Comparison of ENCODE assay signal across 8 cellular contexts in the genomic region with DNA sequence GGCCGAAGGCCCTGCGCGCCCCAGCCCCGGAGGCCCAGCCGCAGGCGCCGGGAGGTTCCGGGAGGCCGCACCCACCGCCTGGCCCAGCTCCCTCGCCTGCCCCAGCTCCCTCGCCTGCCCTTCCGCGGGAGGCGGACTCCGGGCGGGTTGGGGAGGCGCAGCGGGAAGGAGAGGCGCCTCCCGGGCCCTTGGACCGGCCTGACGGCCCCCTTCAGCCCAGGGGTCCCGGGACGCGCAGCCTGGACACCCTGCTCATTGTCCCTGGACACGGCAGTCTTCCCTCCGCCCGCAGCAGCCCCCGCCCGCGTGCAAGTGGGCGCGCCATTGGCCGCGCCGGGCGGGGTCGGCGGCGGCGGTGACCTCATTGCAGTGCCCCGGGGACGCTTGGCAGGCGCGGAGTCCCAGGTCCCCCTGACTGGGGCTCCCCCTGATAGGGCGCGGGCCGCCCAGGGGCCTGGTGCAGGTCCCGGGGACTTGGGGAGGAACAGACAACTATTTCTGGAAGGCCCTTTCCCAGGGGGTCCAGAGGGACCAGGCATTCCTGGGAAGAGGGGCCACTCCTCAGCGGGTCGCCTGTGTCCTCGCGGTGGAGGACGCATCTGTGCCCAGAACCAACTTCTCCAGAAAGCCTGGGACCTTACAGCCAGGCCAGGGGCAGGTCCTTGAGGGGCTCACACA. TPM values are rescaled to one million over a fixed set of nuclear protein-coding genes. Genes with fewer than 3 reads are reported as not detected.
DNase-seq lines count a peak whose midpoint lies in the region; ATAC-seq and TF ChIP-seq lines count a peak whose summit lies in the region.

No MANE protein-coding gene starts in this region.

- H3K27me3 Mint-ChIP-seq in dendritic cell treated with granulocyte-macrophage colony-stimulating factor and Interleukin-4, amounts not matched to agents 40 ng/mL and 50 ng/mL, for 4 days = peaks cover 45% of the 10 kb centered on the region

- peak overlapping the region; percentile 58 for H3K27ac Mint-ChIP-seq in dendritic cell treated with granulocyte-macrophage colony-stimulating factor and Interleukin-4, amounts not matched to agents 40 ng/mL and 50 ng/mL, for 4 days

- intact Hi-C loops in dendritic cell treated with granulocyte-macrophage colony-stimulating factor and Interleukin-4, amounts not matched to agents 40 ng/mL and 50 ng/mL, for 4 days (cut with micrococcal nuclease) = no loop called here
- intact Hi-C loops in transverse colon (cut with DNase I; ENCODE audit: low total_unique reads) = no loop called here

- peak overlapping the region; percentile 98 for H3K4me2 ChIP-seq in BLaER1

- TF ChIP-seq CTCF in lung (IDR thresholded peaks at IDR 0.05; ENCODE audit: control extremely low read depth, extremely low read depth) (no peak), transverse colon (IDR thresholded peaks at IDR 0.05) (no peak)

- WGBS in lung, 2 donors = 1% methylated on average over 22 to 55 of the region's 55 CpGs
- 1% methylated on average over 28 of the region's 55 CpGs; no CpG with 5 or more reads in 1 of the 2 donors for WGBS in transverse colon (ENCODE audit: low coverage in 1 of 2), 2 donors

- H3K27ac ChIP-seq in BLaER1 (peak overlapping the region; percentile 74), lung (ENCODE audit: low read depth in 1 of 2, low read length in 1 of 2) (peak overlapping the region; percentile 84 to 95), transverse colon (peak overlapping the region; percentile 88 to 95 (median 92))

- H3K36me3 Mint-ChIP-seq in dendritic cell treated with granulocyte-macrophage colony-stimulating factor and Interleukin-4, amounts not matched to agents 40 ng/mL and 50 ng/mL, for 4 days (ENCODE audit: low read depth) = peaks cover 27% of the 10 kb centered on the region

- TF ChIP-seq POLR2A in transverse colon (IDR thresholded peaks at IDR 0.05) = peak; percentile 79

- in situ Hi-C loops in transverse colon (cut with MboI; ENCODE audit: low pct_ligation_motif_present in 1 of 4, low pct_unique_long_range_greater_than_20kb in 1 of 4, low sequenced_read_pairs in 3 of 4) = no loop called here

- H3K4me3 ChIP-seq in BLaER1 (peak overlapping the region; percentile 79), lung (peak overlapping the region; percentile 70), transverse colon (peak overlapping the region; percentile 54 to 86 (median 62))

- no peaks in the 10 kb centered on the region for H3K9me3 Mint-ChIP-seq in dendritic cell treated with granulocyte-macrophage colony-stimulating factor and Interleukin-4, amounts not matched to agents 40 ng/mL and 50 ng/mL, for 4 days

- H3K9me3 ChIP-seq in BLaER1 (no peaks in the 10 kb centered on the region), lung (ENCODE audit: control insufficient read depth in 2 of 2, insufficient read depth in 1 of 2, low read length in 1 of 2) (no peaks in the 10 kb centered on the region), transverse colon (no peaks in the 10 kb centered on the region)

- TF ChIP-seq EP300 in transverse colon (IDR thresholded peaks at IDR 0.05; ENCODE audit: low read depth) = no peak

- peaks cover 21% of the 10 kb centered on the region for H3K36me3 ChIP-seq in BLaER1
- peaks cover 0 to 22% of the 10 kb centered on the region in 2 donors for H3K36me3 ChIP-seq in lung (ENCODE audit: control insufficient read depth in 2 of 2, insufficient read depth in 2 of 2, low read length in 2 of 2)
- H3K36me3 ChIP-seq in transverse colon = peaks cover 0 to 7% (median 3%) of the 10 kb centered on the region in 4 donors

- H3K4me1 Mint-ChIP-seq in dendritic cell treated with granulocyte-macrophage colony-stimulating factor and Interleukin-4, amounts not matched to agents 40 ng/mL and 50 ng/mL, for 4 days (ENCODE audit: low read depth) = peaks cover 90% of the 10 kb centered on the region

- DNase-seq in lung (ENCODE audit: low spot score) = no peak
- peak; percentile 73 for DNase-seq in transverse colon
- no peak for DNase-seq in NOMO-1 treated with DMSO at 0.1 percent for 48 hours (lab: John Stamatoyannopoulos, UW; ENCODE audit: unreplicated experiment)

- peak overlapping the region; percentile 81 for H3K9ac ChIP-seq in BLaER1

- peak overlapping the region; percentile 71 for H3K4me3 Mint-ChIP-seq in dendritic cell treated with granulocyte-macrophage colony-stimulating factor and Interleukin-4, amounts not matched to agents 40 ng/mL and 50 ng/mL, for 4 days

- peaks cover 64% of the 10 kb centered on the region for H3K27me3 ChIP-seq in BLaER1
- H3K27me3 ChIP-seq in lung (ENCODE audit: control insufficient read depth, insufficient read depth) = no peaks in the 10 kb centered on the region
- peaks cover 38% of the 10 kb centered on the region for H3K27me3 ChIP-seq in transverse colon

- peaks cover 91% of the 10 kb centered on the region for H4K20me1 ChIP-seq in BLaER1

- H3K4me1 ChIP-seq in BLaER1 (peaks cover 69% of the 10 kb centered on the region), lung (ENCODE audit: control insufficient read depth in 2 of 2, insufficient read depth in 2 of 2, low read length in 2 of 2) (peaks cover 0 to 38% of the 10 kb centered on the region in 2 donors), transverse colon (peaks cover 40 to 83% (median 68%) of the 10 kb centered on the region in 4 donors)

- ATAC-seq in GM21515 (IDR thresholded peaks at IDR 0.05; ENCODE audit: unreplicated experiment) (peak; percentile 34), SK-N-SH treated with all-trans-retinoic acid at 6 μM for 48 hours (peak; percentile 2), lung (ENCODE audit: insufficient read depth, low FRiP score) (peak; percentile 13), HG03521 (IDR thresholded peaks at IDR 0.05; ENCODE audit: unreplicated experiment) (no peak)

TF ChIP-seq in SK-N-SH treated with all-trans-retinoic acid at 6 μM for 48 hours, 23 proteins besides CTCF, POLR2A, EP300 and RAD21:
- TF ChIP-seq ZFP3 (CRISPR knock-in tag; IDR thresholded peaks at IDR 0.05) (no peak; the same call in 1 of the 2 replicates), PPARA (CRISPR knock-in tag; IDR thresholded peaks at IDR 0.05; ENCODE audit: borderline replicate concordance) (no peak), TOX (CRISPR knock-in tag; IDR thresholded peaks at IDR 0.05; ENCODE audit: borderline replicate concordance) (no peak), TCF4 (CRISPR knock-in tag; IDR thresholded peaks at IDR 0.05; ENCODE audit: borderline replicate concordance) (no peak), RARB (CRISPR knock-in tag; IDR thresholded peaks at IDR 0.05) (no peak)
- TF ChIP-seq, protein P1, sequence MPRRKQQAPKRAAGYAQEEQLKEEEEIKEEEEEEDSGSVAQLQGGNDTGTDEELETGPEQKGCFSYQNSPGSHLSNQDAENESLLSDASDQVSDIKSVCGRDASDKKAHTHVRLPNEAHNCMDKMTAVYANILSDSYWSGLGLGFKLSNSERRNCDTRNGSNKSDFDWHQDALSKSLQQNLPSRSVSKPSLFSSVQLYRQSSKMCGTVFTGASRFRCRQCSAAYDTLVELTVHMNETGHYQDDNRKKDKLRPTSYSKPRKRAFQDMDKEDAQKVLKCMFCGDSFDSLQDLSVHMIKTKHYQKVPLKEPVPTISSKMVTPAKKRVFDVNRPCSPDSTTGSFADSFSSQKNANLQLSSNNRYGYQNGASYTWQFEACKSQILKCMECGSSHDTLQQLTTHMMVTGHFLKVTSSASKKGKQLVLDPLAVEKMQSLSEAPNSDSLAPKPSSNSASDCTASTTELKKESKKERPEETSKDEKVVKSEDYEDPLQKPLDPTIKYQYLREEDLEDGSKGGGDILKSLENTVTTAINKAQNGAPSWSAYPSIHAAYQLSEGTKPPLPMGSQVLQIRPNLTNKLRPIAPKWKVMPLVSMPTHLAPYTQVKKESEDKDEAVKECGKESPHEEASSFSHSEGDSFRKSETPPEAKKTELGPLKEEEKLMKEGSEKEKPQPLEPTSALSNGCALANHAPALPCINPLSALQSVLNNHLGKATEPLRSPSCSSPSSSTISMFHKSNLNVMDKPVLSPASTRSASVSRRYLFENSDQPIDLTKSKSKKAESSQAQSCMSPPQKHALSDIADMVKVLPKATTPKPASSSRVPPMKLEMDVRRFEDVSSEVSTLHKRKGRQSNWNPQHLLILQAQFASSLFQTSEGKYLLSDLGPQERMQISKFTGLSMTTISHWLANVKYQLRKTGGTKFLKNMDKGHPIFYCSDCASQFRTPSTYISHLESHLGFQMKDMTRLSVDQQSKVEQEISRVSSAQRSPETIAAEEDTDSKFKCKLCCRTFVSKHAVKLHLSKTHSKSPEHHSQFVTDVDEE (CRISPR knock-in tag; IDR thresholded peaks at IDR 0.05) = no peak

RNA-seq across cellular contexts. Expression of a gene that starts 0.5 kb away (rescaled TPM):
- total RNA-seq in lung (100 to 1,000 TPM; 182 to 486 TPM), transverse colon (100 to 1,000 TPM; 252 to 650 (median 429) TPM)
- polyA plus RNA-seq in lung = 100 to 1,000 TPM; 313 to 556 TPM

RNA-seq across cellular contexts. Expression of a gene that starts 5.5 kb away (rescaled TPM):
- total RNA-seq in lung (10 to 100 TPM; 17.9 to 45.1 TPM), transverse colon (100 to 1,000 TPM in 3 of 4 donors, 10 to 100 TPM in 1; 82.7 to 373 (median 210) TPM)
- polyA plus RNA-seq in lung = 10 to 100 TPM; 19.1 to 44.4 TPM

RNA-seq across cellular contexts. Expression of a gene that starts 9.1 kb away (rescaled TPM):
- 100 to 1,000 TPM; 144 to 155 TPM for total RNA-seq in lung
- polyA plus RNA-seq in lung = 100 to 1,000 TPM; 179 to 183 TPM
- total RNA-seq in transverse colon = 10 to 100 TPM in 3 of 4 donors, 1 to 10 TPM in 1; 9.7 to 66.6 (median 32.7) TPM

RNA-seq across cellular contexts. Expression of a gene that starts 9.4 kb away (rescaled TPM):
- total RNA-seq in lung = 100 to 1,000 TPM in 1 of 2 donors, 10 to 100 TPM in 1; 68.3 to 135 TPM
- polyA plus RNA-seq in lung = 100 to 1,000 TPM; 133 to 197 TPM
- total RNA-seq in transverse colon = 10 to 100 TPM; 25.1 to 75.0 (median 32.4) TPM

RNA-seq across cellular contexts. Expression of a gene that starts 14.5 kb away (rescaled TPM):
- total RNA-seq in lung (100 to 1,000 TPM in 1 of 2 donors, 10 to 100 TPM in 1; 65.1 to 160 TPM), transverse colon (100 to 1,000 TPM in 3 of 4 donors, 10 to 100 TPM in 1; 61.7 to 821 (median 134) TPM)
- 10 to 100 TPM; 76.1 to 92.4 TPM for polyA plus RNA-seq in lung
